Comparison of ENCODE assay signal across 12 cellular contexts in the genomic region with DNA sequence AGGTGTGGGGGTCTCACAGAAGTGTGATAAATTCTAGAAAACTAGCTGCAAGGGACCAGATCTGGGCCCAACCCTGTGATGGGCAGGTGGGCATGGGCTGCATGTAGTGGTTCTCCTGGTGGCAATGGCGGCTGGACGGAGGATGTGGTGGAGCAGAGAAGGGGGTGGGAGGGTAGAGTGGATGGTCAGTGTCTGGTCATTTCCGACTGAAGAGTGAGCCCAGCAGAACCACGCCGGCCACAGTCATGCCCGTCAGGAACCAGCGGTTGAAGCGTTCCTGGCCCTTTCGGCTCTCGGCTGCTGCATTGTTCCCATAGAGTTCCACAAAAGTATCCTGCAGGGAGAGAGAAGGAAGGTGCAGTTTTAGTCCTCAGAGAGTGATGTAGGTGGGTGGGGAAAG. TPM values are rescaled to one million over a fixed set of nuclear protein-coding genes. Genes with fewer than 3 reads are reported as not detected.
DNase-seq lines count a peak whose midpoint lies in the region; ATAC-seq and TF ChIP-seq lines count a peak whose summit lies in the region.
"Had no signal": no experiment of that assay in that cellular context is flagged by ENCODE, and none has a peak within 500 bp of the region (broad histone marks: within the 10 kb centered on the region; RNA-seq: fewer than 3 reads in every experiment).

No MANE protein-coding gene starts in this region.

- ATAC-seq in CD4-positive, alpha-beta T cell (ENCODE audit: poor library complexity), result no peak
- ATAC-seq in Panc1 (no peak), GM19328 (IDR thresholded peaks at IDR 0.05; ENCODE audit: unreplicated experiment) (no peak), GM19351 (IDR thresholded peaks at IDR 0.05; ENCODE audit: unreplicated experiment) (no peak)
- ATAC-seq: esophagus mucosa had no signal

- intact Hi-C loops in CD4-positive, alpha-beta T cell (cut with DNase I, micrococcal nuclease), result no loop called here
- intact Hi-C loops in Panc1 (cut with micrococcal nuclease; ENCODE audit: unreplicated experiment) (no loop called here), colonic mucosa (cut with DNase I) (no loop called here), head of caudate nucleus (cut with DNase I) (no loop called here)

- no peaks in the 10 kb centered on the region for H3K9me3 ChIP-seq in CD4-positive, alpha-beta T cell (ENCODE audit: control insufficient read depth, low read length)
- H3K9me3 ChIP-seq in Panc1 (ENCODE audit: control insufficient read depth, insufficient read depth, low read depth, low read length) (no peaks in the 10 kb centered on the region), colonic mucosa (no peaks in the 10 kb centered on the region)

- no peaks in the 10 kb centered on the region for H3K27me3 ChIP-seq in CD4-positive, alpha-beta T cell (ENCODE audit: control insufficient read depth, insufficient read depth, low read length)
- H3K27me3 ChIP-seq in Panc1 (ENCODE audit: control insufficient read depth, insufficient read depth, low read length) (no peaks in the 10 kb centered on the region), colonic mucosa (no peaks in the 10 kb centered on the region)

- no TSS peak for BruUV-seq in Panc1 (replicated peaks; lab: Mats Ljungman, UMichigan)

- no peaks in the 10 kb centered on the region for H3K9me3 Mint-ChIP-seq in CD4-positive, alpha-beta T cell
- no peaks in the 10 kb centered on the region for H3K9me3 Mint-ChIP-seq in progenitor cell of endocrine pancreas (ENCODE audit: low read depth)

- POLR2A ChIA-PET in CD4-positive, alpha-beta T cell (lab: Charles Lee), result interaction anchor here (1.1 to 1.8 kb wide), 2 partner anchors 52 to 58 kb away, joined by 4 to 5 read pairs; no protein-coding TSS in a partner anchor
- POLR2A ChIA-PET in Panc1 (lab: Charles Lee), result interaction anchor here (0.7 kb wide), 1 partner anchor 24 kb away, joined by 4 read pairs; no protein-coding TSS in a partner anchor

- peak overlapping the region in 1 of 2 donors; percentile 85 for H3K9ac ChIP-seq in colonic mucosa (ENCODE audit: low read depth in 2 of 2, low read length in 2 of 2)

- H3K4me1 ChIP-seq in Panc1 (ENCODE audit: control insufficient read depth, insufficient read depth, low read length) (peaks cover 52% of the 10 kb centered on the region), colonic mucosa (peaks cover 29% of the 10 kb centered on the region)

- H3K36me3 Mint-ChIP-seq in CD4-positive, alpha-beta T cell (ENCODE audit: low read depth), result peaks cover 16% of the 10 kb centered on the region
- H3K36me3 Mint-ChIP-seq in progenitor cell of endocrine pancreas (ENCODE audit: insufficient read depth), result peaks cover 14% of the 10 kb centered on the region

- in situ Hi-C loops in Panc1 (cut with HindIII; ENCODE audit: low pct_unique_long_range_greater_than_20kb, low sequenced_read_pairs), result no loop called here

- TF ChIP-seq CTCF in CD4-positive, alpha-beta T cell (IDR thresholded peaks at IDR 0.05), result no peak
- TF ChIP-seq CTCF in Panc1 (IDR thresholded peaks at IDR 0.05), result no peak
- TF ChIP-seq CTCF in colonic mucosa (IDR thresholded peaks at IDR 0.05), result no peak
- no peak for TF ChIP-seq CTCF in progenitor cell of endocrine pancreas (IDR thresholded peaks at IDR 0.05; ENCODE audit: unreplicated experiment)

- peaks cover 41% of the 10 kb centered on the region for H3K4me1 Mint-ChIP-seq in CD4-positive, alpha-beta T cell (ENCODE audit: low read depth)
- peaks cover 41% of the 10 kb centered on the region for H3K4me1 Mint-ChIP-seq in progenitor cell of endocrine pancreas (ENCODE audit: low read depth)

- no peak for DNase-seq in CD4-positive, alpha-beta T cell
- DNase-seq in Panc1 (ENCODE audit: low read depth, low spot score) (no peak), colonic mucosa (no peak), progenitor cell of endocrine pancreas (ENCODE audit: low spot score, unreplicated experiment) (no peak), head of caudate nucleus (no peak)
- DNase-seq in activated CD4-positive, alpha-beta T cell treated with anti-CD3 and anti-CD28 coated beads, Interleukin-2, amount 50 U/mL, for 1 hour, result no peak
- DNase-seq: activated CD4-positive, CD25-positive, alpha-beta regulatory T cell; NCI-H1694 treated with DMSO at 0.1 percent for 48 hours had no signal

- CTCF ChIA-PET in CD4-positive, alpha-beta T cell (lab: Charles Lee), result interaction anchor here (7.3 kb wide), 1 partner anchor 57 kb away, joined by 197 read pairs; the partner anchor contains the start of gene BCL2L1
- CTCF ChIA-PET in Panc1 (lab: Charles Lee), result interaction anchor here (7.8 kb wide), 1 partner anchor 56 kb away, joined by 195 read pairs; the partner anchor contains the start of gene BCL2L1

- H3K4me3 ChIP-seq in Panc1 (ENCODE audit: low read depth in 2 of 2, low read length in 2 of 2), result no peak overlapping the region
- no peak overlapping the region for H3K4me3 ChIP-seq in colonic mucosa

- H3K27ac ChIP-seq in CD4-positive, alpha-beta T cell (ENCODE audit: low read depth, low read length), result no peak overlapping the region
- H3K27ac ChIP-seq in Panc1 (ENCODE audit: low read length), result peak overlapping the region; percentile 46
- H3K27ac ChIP-seq in colonic mucosa, result peak overlapping the region; percentile 73

- H3K4me3 Mint-ChIP-seq in CD4-positive, alpha-beta T cell, result no peak overlapping the region
- no peak overlapping the region for H3K4me3 Mint-ChIP-seq in progenitor cell of endocrine pancreas (ENCODE audit: low read depth)

- H3K27me3 Mint-ChIP-seq in CD4-positive, alpha-beta T cell, result no peaks in the 10 kb centered on the region
- no peaks in the 10 kb centered on the region for H3K27me3 Mint-ChIP-seq in progenitor cell of endocrine pancreas

- peak overlapping the region; percentile 79 for H3K27ac Mint-ChIP-seq in CD4-positive, alpha-beta T cell
- H3K27ac Mint-ChIP-seq in progenitor cell of endocrine pancreas, result peak overlapping the region; percentile 11

- H3K36me3 ChIP-seq in Panc1 (ENCODE audit: control insufficient read depth, insufficient read depth, low read length) (no peaks in the 10 kb centered on the region), colonic mucosa (no peaks in the 10 kb centered on the region)

RNA-seq across cellular contexts. Expression of gene COX4I2, which starts 28.0 kb away (rescaled TPM):
- not detected for total RNA-seq in CD4-positive, alpha-beta T cell
- total RNA-seq in Panc1 (2021; ENCODE audit: unreplicated experiment) (not detected), colonic mucosa (under 1 TPM in 1 of 2 donors, not detected in 1; 0.52 TPM), progenitor cell of endocrine pancreas (not detected in 2 replicates)
- not detected for polyA plus RNA-seq in Panc1 (2012; ENCODE audit: insufficient read length)
- total RNA-seq: RPMI7951 had no signal

RNA-seq across cellular contexts. Expression of gene BCL2L1, which starts 56.9 kb away (rescaled TPM):
- 10 to 100 TPM; 11.8 to 11.9 TPM for total RNA-seq in CD4-positive, alpha-beta T cell
- total RNA-seq in Panc1 (2021; ENCODE audit: unreplicated experiment) (150 TPM), colonic mucosa (10 to 100 TPM; 55.9 to 59.4 TPM), progenitor cell of endocrine pancreas (130 and 136 TPM in 2 replicates)
- polyA plus RNA-seq in Panc1 (2012; ENCODE audit: insufficient read length), result 127 TPM

Comparison
In these comparisons a context has a peak if more than half of its experiments do, and no peak if none do; other contexts are left out.
1. RNA of gene BCL2L1, which starts 56.9 kb away (total RNA-seq): 150 TPM in Panc1 (single experiment), 130 to 136 TPM in progenitor cell of endocrine pancreas and 55.9 to 59.4 TPM in colonic mucosa; 11.8 to 11.9 TPM in CD4-positive, alpha-beta T cell; every median in the first group is over 4 times any median in the second.